In genomic region chr1:41739061-41739955, GRCh38 we compare ENCODE assay signal across 8 cellular contexts.
DNase-seq lines count a peak whose midpoint lies in the region; ATAC-seq and TF ChIP-seq lines count a peak whose summit lies in the region.

No MANE protein-coding gene starts in this region.

- H3K4me1 ChIP-seq in heart right ventricle: peaks cover 0 to 75% (median 18%) of the 10 kb centered on the region in 9 donors

- intact Hi-C loops in heart right ventricle (cut with DNase I): loop anchor here in 1 of 10 donors (5.0 kb wide), 1 partner anchor 77 kb away; no protein-coding TSS in a partner anchor

- peak overlapping the region in 5 of 10 donors; percentile 2 to 86 (median 50) for H3K27ac ChIP-seq in heart right ventricle

- DNase-seq in EH (ENCODE audit: low read depth) (peak; percentile 58), RPMI7951 (ENCODE audit: low read depth) (peak; percentile 93), heart right ventricle (peak; percentile 69 to 75), HUDEP-2 (lab: John Stamatoyannopoulos, UW; ENCODE audit: unreplicated experiment in 76 of 76) (no peak)
- peak in 3 of 4 experiments; percentile 8 to 49 (median 25) for DNase-seq in activated naive CD4-positive, alpha-beta T cell (lab: John Stamatoyannopoulos, UW)
- peak; percentile 84 for DNase-seq in stimulated activated CD4-positive, alpha-beta T cell treated with anti-CD3 and anti-CD28 coated beads, Interleukin-12 subunit alpha, Interleukin-12 subunit beta, amount 100 ng/mL, for 4 hours

- 58 to 63% methylated on average over 21 of the region's 21 CpGs for WGBS in heart right ventricle, 2 donors

- no peaks in the 10 kb centered on the region for H3K27me3 ChIP-seq in heart right ventricle

- peak overlapping the region in 2 of 10 donors; percentile 10 to 34 for H3K4me3 ChIP-seq in heart right ventricle

- H3K36me3 ChIP-seq in heart right ventricle: no peaks in the 10 kb centered on the region

- no peak for TF ChIP-seq CTCF in heart right ventricle (IDR thresholded peaks at IDR 0.05)

- H3K9me3 ChIP-seq in heart right ventricle: no peaks in the 10 kb centered on the region

- ATAC-seq in HG02588 (IDR thresholded peaks at IDR 0.05; ENCODE audit: unreplicated experiment) (peak; percentile 48), heart right ventricle (peak; percentile 69 to 86 (median 76)), HG02852 (IDR thresholded peaks at IDR 0.05; ENCODE audit: unreplicated experiment) (no peak)

Comparison
In these comparisons a context has a peak if more than half of its experiments do, and no peak if none do; other contexts are left out.
1. DNase-seq: peak in EH (single experiment), RPMI7951 (single experiment), activated naive CD4-positive, alpha-beta T cell (3 of 4), heart right ventricle (2 of 2) and stimulated activated CD4-positive, alpha-beta T cell treated with anti-CD3 and anti-CD28 coated beads, Interleukin-12 subunit alpha, Interleukin-12 subunit beta, amount 100 ng/mL, for 4 hours (single experiment); none in HUDEP-2 (0 of 76).